ENCODE assay signal across 8 cellular contexts in the genomic region with DNA sequence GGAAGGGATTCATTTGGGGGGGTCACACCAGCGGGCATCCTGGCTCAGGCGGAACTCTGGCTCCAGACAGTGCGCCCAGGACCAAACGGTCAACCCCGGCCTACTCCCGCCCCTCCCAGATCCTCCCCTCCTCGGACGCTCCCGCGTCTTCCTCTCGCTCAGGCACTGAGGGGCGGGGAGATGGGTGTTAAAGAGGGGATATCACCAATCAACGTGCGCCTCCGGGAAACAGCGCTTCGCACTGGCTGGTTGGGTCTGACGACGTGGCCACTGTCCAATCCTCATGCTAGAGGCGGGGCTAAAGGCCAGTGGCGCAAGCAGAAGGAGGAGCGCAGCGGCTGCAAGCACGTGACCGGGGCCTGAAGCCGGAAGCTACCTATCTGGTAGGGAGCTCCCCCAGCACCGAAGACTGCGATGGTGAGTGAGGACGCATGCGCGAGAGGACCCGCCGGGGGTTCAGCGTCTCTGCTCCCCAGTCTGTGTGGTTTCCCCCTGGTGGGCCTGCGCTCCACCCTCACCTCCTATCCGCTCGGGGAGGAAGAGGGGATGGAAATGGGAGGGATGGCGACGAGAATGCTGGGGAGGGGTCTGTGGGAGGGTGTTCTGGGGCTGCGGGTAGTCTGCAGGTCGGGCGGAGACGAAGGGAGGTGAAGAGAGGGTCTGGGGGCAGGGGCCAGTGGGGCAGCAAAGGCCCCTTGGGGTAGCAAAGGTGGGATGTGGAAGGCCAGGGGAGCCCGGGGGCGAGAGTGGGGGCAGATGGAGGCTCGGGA. TPM values are rescaled to one million over a fixed set of nuclear protein-coding genes. Genes with fewer than 3 reads are reported as not detected.
DNase-seq lines count a peak whose midpoint lies in the region; ATAC-seq, FAIRE-seq and TF ChIP-seq lines count a peak whose summit lies in the region.

A gene (plus strand): TSS at position 360 of the 770 bp plus-strand sequence. CDS start 55 bp downstream, at position 415.

- peak within 1 kb of the TSS; percentile 63 for H3K27ac ChIP-seq in keratinocyte (ENCODE audit: control insufficient read depth, insufficient read depth, low read length)

- TF ChIP-seq CTCF in keratinocyte (optimal IDR thresholded peaks at IDR 0.05 in 1 of 3, IDR thresholded peaks at IDR 0.05 in 1 of 3, conservative IDR thresholded peaks at IDR 0.05 in 1 of 3; ENCODE audit: extremely low read depth in 1 of 3, insufficient read depth in 2 of 3, low read length in 3 of 3), result no peak

- peaks cover 0 to 1% of the 10 kb centered on the region in 2 experiments for H3K36me3 ChIP-seq in keratinocyte (ENCODE audit: control insufficient read depth in 2 of 2, extremely low read depth in 1 of 2, insufficient read depth in 2 of 2, low read length in 2 of 2)

- H3K4me2 ChIP-seq in keratinocyte (ENCODE audit: control insufficient read depth, extremely low read depth, insufficient read depth, low read depth, low read length), result peak within 1 kb of the TSS; percentile 98

- H3K4me3 ChIP-seq in keratinocyte (ENCODE audit: control insufficient read depth in 2 of 3, extremely low read depth in 1 of 3, insufficient read depth in 2 of 3, low read depth in 1 of 3, low read length in 3 of 3), result peak within 1 kb of the TSS; percentile 75 to 92 (median 85)

- H4K20me1 ChIP-seq in keratinocyte (ENCODE audit: control insufficient read depth, extremely low read depth, insufficient read depth, low read length), result peaks cover 2% of the 10 kb centered on the region

- peak within 1 kb of the TSS; percentile 84 for H2AFZ ChIP-seq in keratinocyte (ENCODE audit: control insufficient read depth, low read length)

- peak within 1 kb of the TSS; percentile 78 for H3K9ac ChIP-seq in keratinocyte (ENCODE audit: control insufficient read depth, extremely low read depth, insufficient read depth, low read length)

- peaks cover 16% of the 10 kb centered on the region for H3K79me2 ChIP-seq in keratinocyte (ENCODE audit: control insufficient read depth, insufficient read depth, low read length)

- H3K9me3 ChIP-seq in keratinocyte (ENCODE audit: control insufficient read depth, low read depth, low read length), result no peaks in the 10 kb centered on the region

- ATAC-seq in HG03432 (IDR thresholded peaks at IDR 0.05; ENCODE audit: unreplicated experiment), result peak; percentile 96

- FAIRE-seq in keratinocyte (lab: Jason Lieb, UNC), result peak; percentile 70

- no peaks in the 10 kb centered on the region for H3K27me3 ChIP-seq in keratinocyte (ENCODE audit: control insufficient read depth, extremely low read depth, insufficient read depth, low read length)

- H3K4me1 ChIP-seq in keratinocyte (ENCODE audit: control insufficient read depth, extremely low read depth, insufficient read depth, low read length), result peaks cover 18% of the 10 kb centered on the region

- H3K9me1 ChIP-seq in keratinocyte (ENCODE audit: control insufficient read depth, extremely low read depth, insufficient read depth, low read length), result no peaks in the 10 kb centered on the region

- DNase-seq in AML-193 (lab: John Stamatoyannopoulos, UW) (peak; percentile 96), NCI-H510A (lab: John Stamatoyannopoulos, UW) (peak; percentile 95), cerebellum (ENCODE audit: low spot score) (peak; percentile 99), keratinocyte (ENCODE audit: low read depth, low spot score) (peak; percentile 99)
- DNase-seq in activated CD4-positive, alpha-beta T cell treated with anti-CD3 and anti-CD28 coated beads for 1 hour, result peak; percentile 96
- peak; percentile 88 to 94 for DNase-seq in stimulated activated CD4-positive, alpha-beta T cell treated with anti-CD3 and anti-CD28 coated beads, Interleukin-15, amount 100 ng/mL, for 1 hour (ENCODE audit: low read depth in 1 of 2, low spot score in 1 of 2)

- dilution Hi-C loops in keratinocyte (cut with MboI; ENCODE audit: extremely low pct_ligation_motif_present, low sequenced_read_pairs), result no loop called here

- TF ChIP-seq POLR2A in GM19099 (IDR thresholded peaks at IDR 0.05; ENCODE audit: extremely low read depth, insufficient read length, low read depth), result peak; percentile 89

RNA-seq across cellular contexts. Expression of the gene that starts here (rescaled TPM):
- total RNA-seq in cerebellum, result 20.7 TPM
- 99.2 to 151 TPM (median 115 TPM) in 3 replicates for polyA plus RNA-seq in keratinocyte
- polyA plus RNA-seq in keratinocyte (2011; ENCODE audit: low read depth), result 74.8 TPM
- polyA plus RNA-seq in keratinocyte (2011; cell fraction: cytosol; rRNA removed), result 84.7 and 167 TPM in 2 replicates
- polyA plus RNA-seq in keratinocyte (2011; cell fraction: nucleus; rRNA removed), result 70.4 and 74.9 TPM in 2 replicates
- 118 and 134 TPM in 2 replicates for polyA plus RNA-seq in keratinocyte (2012; ENCODE audit: low replicate concordance)
- polyA minus RNA-seq in keratinocyte, result 34.6 to 63.0 TPM (median 48.9 TPM) in 3 replicates
- polyA minus RNA-seq in keratinocyte (2011; cell fraction: cytosol; rRNA and poly(A)+ RNA removed), result 46.8 TPM
- polyA minus RNA-seq in keratinocyte (2011; cell fraction: nucleus; rRNA and poly(A)+ RNA removed), result 5.4 and 9.7 TPM in 2 replicates

Comparison
In these comparisons a context has a peak if more than half of its experiments do, and no peak if none do; other contexts are left out.
1. Peak in every context shown above with its lines: DNase-seq, ATAC-seq, H3K4me3 ChIP-seq and H3K27ac ChIP-seq.